In the genomic region with DNA sequence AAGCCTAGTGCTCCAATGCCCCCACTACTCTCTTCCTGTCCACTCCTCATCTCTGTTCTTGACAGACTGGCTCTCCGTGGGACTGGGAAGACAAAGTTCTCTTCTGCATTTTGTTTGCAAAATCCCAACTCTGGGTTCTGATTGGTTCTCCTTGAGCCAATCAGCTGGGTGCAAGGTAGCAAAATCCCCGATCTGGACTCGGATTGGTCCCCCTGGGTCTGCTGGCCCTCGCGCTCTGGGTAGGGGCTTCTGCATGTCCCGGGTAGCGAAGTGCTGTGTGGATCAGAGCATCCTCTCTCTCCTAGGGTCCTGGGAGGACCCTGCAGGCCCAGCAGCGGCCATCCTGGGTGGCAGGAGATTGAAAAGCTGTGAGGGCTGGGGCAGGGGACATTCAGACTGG, we compare ENCODE assay signal across 12 cellular contexts. TPM values are rescaled to one million over a fixed set of nuclear protein-coding genes. Genes with fewer than 3 reads are reported as not detected.
DNase-seq lines count a peak whose midpoint lies in the region; ATAC-seq and TF ChIP-seq lines count a peak whose summit lies in the region.
"Had no signal": no experiment of that assay in that cellular context is flagged by ENCODE, and none has a peak within 500 bp of the region (broad histone marks: within the 10 kb centered on the region; RNA-seq: fewer than 3 reads in every experiment).

No MANE protein-coding gene starts in this region.

- H3K18ac ChIP-seq in IMR-90 (ENCODE audit: low read depth, low read length): no peak overlapping the region

- TF ChIP-seq POLR2A in IMR-90 (IDR thresholded peaks at IDR 0.05; ENCODE audit: low read depth, low read length): no peak
- no peak for TF ChIP-seq POLR2A in tibial nerve (IDR thresholded peaks at IDR 0.05)

- H3K9ac ChIP-seq in IMR-90 (ENCODE audit: low read depth, low read length) (no peak overlapping the region), mucosa of rectum (ENCODE audit: low read depth in 1 of 2, low read length in 2 of 2) (no peak overlapping the region)

- DNase-seq in IMR-90 (no peak), fibroblast of gingiva (ENCODE audit: low read depth) (peak; percentile 40), tibial nerve (ENCODE audit: low spot score in 2 of 2) (no peak), SK-N-DZ (ENCODE audit: low spot score) (no peak), hypothalamus (lab: John Stamatoyannopoulos, UW) (no peak), HuH-7 (ENCODE audit: low spot score) (no peak)
- no peak for DNase-seq in activated CD8-positive, alpha-beta memory T cell treated with anti-CD3 and anti-CD28 coated beads, Interleukin-2, amount 50 U/mL, for 48 hours
- DNase-seq: activated CD4-positive, CD25-positive, alpha-beta regulatory T cell treated with anti-CD3 and anti-CD28 coated beads, Interleukin-2, amount 50 U/mL, for 72 hours; midbrain; NCI-H510A treated with DMSO at 0.1 percent for 48 hours had no signal

- H2BK5ac ChIP-seq in IMR-90 (ENCODE audit: low read depth, low read length, poor library complexity, severe bottlenecking): no peak overlapping the region

- H3K14ac ChIP-seq in IMR-90 (replicated peaks; ENCODE audit: low read depth, low read length): no peak overlapping the region

- H2BK120ac ChIP-seq in IMR-90 (ENCODE audit: low read depth, low read length): no peak overlapping the region

- no peak overlapping the region; the same call in 1 of the 2 replicates for H2BK20ac ChIP-seq in IMR-90 (ENCODE audit: low read depth, low read length)

- H3K4me2 ChIP-seq in IMR-90 (ENCODE audit: low read depth, low read length): no peak overlapping the region
- H3K4me2 ChIP-seq: smooth muscle cell had no signal

- CTCF ChIA-PET in IMR-90 (lab: Yijun Ruan, JAX): no interaction called here

- H2AFZ ChIP-seq in IMR-90 (replicated peaks; ENCODE audit: low read length, poor library complexity): no peak overlapping the region

- H3K9me3 ChIP-seq in IMR-90 (ENCODE audit: control insufficient read depth, insufficient read depth, low read length) (no peaks in the 10 kb centered on the region), mucosa of rectum (ENCODE audit: control insufficient read depth in 2 of 2, low read length in 2 of 2) (no peaks in the 10 kb centered on the region), tibial nerve (no peaks in the 10 kb centered on the region)

- H3K27ac ChIP-seq in IMR-90 (ENCODE audit: insufficient read depth, low read length): no peak overlapping the region
- peak overlapping the region; percentile 71 to 72 for H3K27ac ChIP-seq in mucosa of rectum (ENCODE audit: low read depth in 2 of 2, low read length in 2 of 2)
- peak overlapping the region in 3 of 4 donors; percentile 74 to 79 (median 75) for H3K27ac ChIP-seq in tibial nerve

- dilution Hi-C loops in IMR-90 (cut with HindIII; ENCODE audit: low sequenced_read_pairs, unreplicated experiment): no loop called here

- peak overlapping the region; percentile 9; the same call in 1 of the 2 replicates for H4K5ac ChIP-seq in IMR-90 (ENCODE audit: low read depth, low read length)

- TF ChIP-seq CTCF in IMR-90 (conservative IDR thresholded peaks at IDR 0.05; ENCODE audit: low read depth, low read length): no peak
- no peak for TF ChIP-seq CTCF in tibial nerve (IDR thresholded peaks at IDR 0.05)

- in situ Hi-C loops in IMR-90 (cut with MboI; ENCODE audit: low sequenced_read_pairs): no loop called here

- no peak overlapping the region for H2AK5ac ChIP-seq in IMR-90 (ENCODE audit: low read depth, low read length)

- intact Hi-C loops in IMR-90 (cut with micrococcal nuclease): no loop called here

- no peak for TF ChIP-seq EP300 in tibial nerve (IDR thresholded peaks at IDR 0.05)

- H2BK15ac ChIP-seq in IMR-90 (ENCODE audit: low read depth, low read length): no peak overlapping the region

- no peak overlapping the region for H2AK9ac ChIP-seq in IMR-90 (replicated peaks; ENCODE audit: low read depth, low read length, poor library complexity)

- no peak overlapping the region for H3K4me3 ChIP-seq in IMR-90 (ENCODE audit: insufficient read depth, low read depth, low read length)
- no peak overlapping the region for H3K4me3 ChIP-seq in mucosa of rectum (ENCODE audit: low read length in 2 of 2)
- no peak overlapping the region for H3K4me3 ChIP-seq in tibial nerve
- H3K4me3 ChIP-seq: smooth muscle cell had no signal

- H3K4me1 ChIP-seq in IMR-90 (ENCODE audit: control insufficient read depth, insufficient read depth, low read length) (peaks cover 19% of the 10 kb centered on the region), mucosa of rectum (ENCODE audit: control insufficient read depth in 2 of 2, insufficient read depth in 2 of 2, low read length in 2 of 2) (peaks cover 0 to 2% of the 10 kb centered on the region in 2 donors), tibial nerve (peaks cover 0 to 33% (median 8%) of the 10 kb centered on the region in 4 donors)

- no peak overlapping the region for H3K56ac ChIP-seq in IMR-90 (ENCODE audit: extremely low read depth, insufficient read depth, low read length)

- no peak overlapping the region for H3K4ac ChIP-seq in IMR-90 (ENCODE audit: low read depth, low read length)

- BruUV-seq in IMR-90 (replicated peaks; lab: Mats Ljungman, UMichigan): no TSS peak

- TF ChIP-seq RAD21 in IMR-90 (IDR thresholded peaks at IDR 0.05; ENCODE audit: low read length): no peak

- WGBS in IMR-90 (ENCODE audit: extremely low coverage in 2 of 2, insufficient read length in 1 of 2), 2 experiments: 40% methylated on average over 1 of the region's 8 CpGs; no CpG with 5 or more reads in 1 of the 2 experiments
- 52 to 64% methylated on average over 8 of the region's 8 CpGs for WGBS in tibial nerve, 2 donors

- H3K79me1 ChIP-seq in IMR-90 (ENCODE audit: low read depth in 1 of 2, low read length in 2 of 2): no peaks in the 10 kb centered on the region

- H3K23ac ChIP-seq in IMR-90 (ENCODE audit: low read depth, low read length): no peak overlapping the region

- no peak overlapping the region for H4K8ac ChIP-seq in IMR-90 (ENCODE audit: low read depth in 2 of 2, low read length in 2 of 2)

- H3K27me3 ChIP-seq in IMR-90 (ENCODE audit: control insufficient read depth, insufficient read depth, low read length) (no peaks in the 10 kb centered on the region), mucosa of rectum (ENCODE audit: control insufficient read depth in 2 of 2, insufficient read depth in 2 of 2, low read length in 2 of 2) (no peaks in the 10 kb centered on the region), tibial nerve (no peaks in the 10 kb centered on the region)

- H3K9me1 ChIP-seq in IMR-90 (ENCODE audit: insufficient read depth, low read length): 0 out of 2 replicates have a peak, but pooled peaks cover 3% of the 10 kb centered on the region

- ATAC-seq in IMR-90 (ENCODE audit: low read depth): no peak

- H4K91ac ChIP-seq in IMR-90 (ENCODE audit: insufficient read depth, low read depth, low read length): no peak overlapping the region

- H4K20me1 ChIP-seq in IMR-90 (ENCODE audit: insufficient read depth, low read length): no peaks in the 10 kb centered on the region

- POLR2A ChIA-PET in IMR-90 (lab: Charles Lee; ENCODE audit: unreplicated experiment): no interaction called here

- H3K36me3 ChIP-seq in IMR-90 (ENCODE audit: control insufficient read depth, insufficient read depth, low read length) (no peaks in the 10 kb centered on the region), mucosa of rectum (ENCODE audit: control insufficient read depth in 2 of 2, insufficient read depth in 2 of 2, low read length in 2 of 2) (no peaks in the 10 kb centered on the region), tibial nerve (no peaks in the 10 kb centered on the region)

TF ChIP-seq in IMR-90, 13 proteins besides CTCF, POLR2A, EP300 and RAD21:
- TF ChIP-seq NFE2L2 (IDR thresholded peaks at IDR 0.05; ENCODE audit: low read depth, low read length) (no peak), RCOR1 (IDR thresholded peaks at IDR 0.05; ENCODE audit: insufficient replicate concordance, low read length) (no peak), BHLHE40 (IDR thresholded peaks at IDR 0.05; ENCODE audit: low read depth, low read length) (no peak), CEBPB (IDR thresholded peaks at IDR 0.05; ENCODE audit: low read depth, low read length) (no peak), SMC3 (IDR thresholded peaks at IDR 0.05; ENCODE audit: low read depth, low read length) (no peak), USF2 (IDR thresholded peaks at IDR 0.05; ENCODE audit: low read depth, low read length) (no peak), CHD1 (IDR thresholded peaks at IDR 0.05; ENCODE audit: low read depth, low read length) (no peak), FOS (IDR thresholded peaks at IDR 0.05; ENCODE audit: low read depth, low read length) (no peak), RFX5 (IDR thresholded peaks at IDR 0.05; ENCODE audit: low read depth, low read length) (no peak), MAFK (IDR thresholded peaks at IDR 0.05; ENCODE audit: low read depth, low read length) (no peak), MXI1 (IDR thresholded peaks at IDR 0.05; ENCODE audit: borderline replicate concordance, low read depth, low read length) (no peak)
- TF ChIP-seq, protein P1, sequence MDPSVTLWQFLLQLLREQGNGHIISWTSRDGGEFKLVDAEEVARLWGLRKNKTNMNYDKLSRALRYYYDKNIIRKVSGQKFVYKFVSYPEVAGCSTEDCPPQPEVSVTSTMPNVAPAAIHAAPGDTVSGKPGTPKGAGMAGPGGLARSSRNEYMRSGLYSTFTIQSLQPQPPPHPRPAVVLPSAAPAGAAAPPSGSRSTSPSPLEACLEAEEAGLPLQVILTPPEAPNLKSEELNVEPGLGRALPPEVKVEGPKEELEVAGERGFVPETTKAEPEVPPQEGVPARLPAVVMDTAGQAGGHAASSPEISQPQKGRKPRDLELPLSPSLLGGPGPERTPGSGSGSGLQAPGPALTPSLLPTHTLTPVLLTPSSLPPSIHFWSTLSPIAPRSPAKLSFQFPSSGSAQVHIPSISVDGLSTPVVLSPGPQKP (IDR thresholded peaks at IDR 0.05; ENCODE audit: borderline replicate concordance, low read depth, low read length): no peak

RNA-seq across cellular contexts. Expression of gene A4GALT, which starts 22.3 kb away (rescaled TPM):
- total RNA-seq in IMR-90 (2012; rRNA removed) (1.6 and 1.9 TPM in 2 replicates), tibial nerve (100 to 1,000 TPM in 2 of 4 donors, 10 to 100 TPM in 2; 73.0 to 146 (median 99.0) TPM)
- 6.1 and 6.3 TPM in 2 replicates for polyA plus RNA-seq in IMR-90 (2012; rRNA removed)
- polyA plus RNA-seq in IMR-90 (2012; cell fraction: cytosol; rRNA removed): 3.4 and 8.7 TPM in 2 replicates
- 3.6 and 6.1 TPM in 2 replicates for polyA plus RNA-seq in IMR-90 (2012; cell fraction: nucleus; rRNA removed; ENCODE audit: low replicate concordance)
- 0.44 TPM in 1 of 2 replicates, not detected in the other for polyA plus RNA-seq in SK-N-DZ (2014; cell fraction: cytosol; rRNA removed)
- polyA plus RNA-seq in SK-N-DZ (2014; cell fraction: nucleus; rRNA removed): not detected in 2 replicates

Comparison
In these comparisons a context has a peak if more than half of its experiments do, and no peak if none do; other contexts are left out.
1. RNA of gene A4GALT, which starts 22.3 kb away (total RNA-seq): 73.0 to 146 TPM in tibial nerve; 1.6 to 1.9 TPM in IMR-90; every median in the first group is over 10 times any median in the second.